In the genomic region with DNA sequence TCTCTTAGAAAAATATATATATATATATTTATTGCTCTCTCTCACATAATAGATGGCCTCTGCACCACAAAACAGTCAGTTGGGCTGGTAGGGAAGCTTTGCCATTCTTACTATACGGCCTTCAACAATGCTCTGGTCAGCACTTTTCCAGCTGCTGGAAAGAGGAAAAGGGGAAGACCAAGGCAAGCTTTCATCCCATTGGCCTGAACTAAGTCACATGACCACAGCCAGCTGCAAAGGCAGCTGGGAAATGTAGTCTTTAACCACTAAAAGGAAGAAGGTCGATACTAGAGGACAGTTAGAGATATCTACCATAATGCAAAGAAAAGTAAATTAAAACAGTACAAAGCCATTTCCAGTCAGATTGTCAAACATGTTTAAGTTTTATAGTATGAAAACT, we compare ENCODE assay signal across 8 cellular contexts. TPM values are rescaled to one million over a fixed set of nuclear protein-coding genes. Genes with fewer than 3 reads are reported as not detected.
DNase-seq lines count a peak whose midpoint lies in the region; TF ChIP-seq lines count a peak whose summit lies in the region.

No MANE protein-coding gene starts in this region.

- H3K9me3 Mint-ChIP-seq in osteocyte (ENCODE audit: unreplicated experiment) = no peaks in the 10 kb centered on the region

- no peaks in the 10 kb centered on the region for H3K27me3 ChIP-seq in testis

- H3K36me3 ChIP-seq in testis (ENCODE audit: low read depth, missing control alignments) = no peaks in the 10 kb centered on the region

- no peaks in the 10 kb centered on the region for H3K4me1 Mint-ChIP-seq in osteocyte (ENCODE audit: unreplicated experiment)

- H3K4me1 ChIP-seq in testis = no peaks in the 10 kb centered on the region

- DNase-seq in AML-193 (lab: John Stamatoyannopoulos, UW) = peak; percentile 50 to 58
- DNase-seq in HCEC 1CT = peak; percentile 33
- DNase-seq in SIG-M5 (lab: John Stamatoyannopoulos, UW) = peak; percentile 3
- peak; percentile 32 for DNase-seq in foreskin melanocyte
- peak; percentile 79 for DNase-seq in testis
- no peak for DNase-seq in osteocyte (ENCODE audit: extremely low spot score, unreplicated experiment)
- DNase-seq in activated CD4-positive, alpha-beta T cell treated with anti-CD3 and anti-CD28 coated beads for 1 hour = no peak
- DNase-seq in activated CD4-positive, CD25-positive, alpha-beta regulatory T cell (lab: John Stamatoyannopoulos, UW) = no peak

- H3K27me3 Mint-ChIP-seq in osteocyte (ENCODE audit: unreplicated experiment) = peaks cover 56% of the 10 kb centered on the region

- H3K9me3 ChIP-seq in testis = no peaks in the 10 kb centered on the region

- no peak overlapping the region for H3K27ac ChIP-seq in testis

- H3K4me3 Mint-ChIP-seq in osteocyte (ENCODE audit: unreplicated experiment) = no peak overlapping the region

- H3K27ac Mint-ChIP-seq in osteocyte (ENCODE audit: unreplicated experiment) = no peak overlapping the region

- TF ChIP-seq CTCF in testis (IDR thresholded peaks at IDR 0.05) (no peak), osteocyte (IDR thresholded peaks at IDR 0.05) (no peak)

- no peaks in the 10 kb centered on the region for H3K36me3 Mint-ChIP-seq in osteocyte (ENCODE audit: unreplicated experiment)

- H3K4me3 ChIP-seq in testis = no peak overlapping the region

- no peak for TF ChIP-seq POLR2A in testis (IDR thresholded peaks at IDR 0.05)

- intact Hi-C loops in testis (cut with DNase I; ENCODE audit: low total_unique reads) = no loop called here

- 35 to 48% methylated on average over 2 of the region's 2 CpGs for WGBS in testis, 2 donors

RNA-seq across cellular contexts. Expression of a gene that starts 58.4 kb away (rescaled TPM):
- total RNA-seq in testis = 10 to 100 TPM; 69.6 to 72.3 TPM
- polyA plus RNA-seq in testis (ENCODE audit: insufficient read depth, low read depth, low replicate concordance) = 31.0 TPM
- 31.2 and 36.5 TPM in 2 replicates for total RNA-seq in osteocyte

Comparison
In these comparisons a context has a peak if more than half of its experiments do, and no peak if none do; other contexts are left out.
1. DNase-seq: peak in AML-193 (2 of 2), HCEC 1CT (single experiment), SIG-M5 (single experiment), foreskin melanocyte (single experiment) and testis (single experiment); none in osteocyte (single experiment), activated CD4-positive, alpha-beta T cell treated with anti-CD3 and anti-CD28 coated beads for 1 hour (single experiment) and activated CD4-positive, CD25-positive, alpha-beta regulatory T cell (0 of 4).